In the genomic region with DNA sequence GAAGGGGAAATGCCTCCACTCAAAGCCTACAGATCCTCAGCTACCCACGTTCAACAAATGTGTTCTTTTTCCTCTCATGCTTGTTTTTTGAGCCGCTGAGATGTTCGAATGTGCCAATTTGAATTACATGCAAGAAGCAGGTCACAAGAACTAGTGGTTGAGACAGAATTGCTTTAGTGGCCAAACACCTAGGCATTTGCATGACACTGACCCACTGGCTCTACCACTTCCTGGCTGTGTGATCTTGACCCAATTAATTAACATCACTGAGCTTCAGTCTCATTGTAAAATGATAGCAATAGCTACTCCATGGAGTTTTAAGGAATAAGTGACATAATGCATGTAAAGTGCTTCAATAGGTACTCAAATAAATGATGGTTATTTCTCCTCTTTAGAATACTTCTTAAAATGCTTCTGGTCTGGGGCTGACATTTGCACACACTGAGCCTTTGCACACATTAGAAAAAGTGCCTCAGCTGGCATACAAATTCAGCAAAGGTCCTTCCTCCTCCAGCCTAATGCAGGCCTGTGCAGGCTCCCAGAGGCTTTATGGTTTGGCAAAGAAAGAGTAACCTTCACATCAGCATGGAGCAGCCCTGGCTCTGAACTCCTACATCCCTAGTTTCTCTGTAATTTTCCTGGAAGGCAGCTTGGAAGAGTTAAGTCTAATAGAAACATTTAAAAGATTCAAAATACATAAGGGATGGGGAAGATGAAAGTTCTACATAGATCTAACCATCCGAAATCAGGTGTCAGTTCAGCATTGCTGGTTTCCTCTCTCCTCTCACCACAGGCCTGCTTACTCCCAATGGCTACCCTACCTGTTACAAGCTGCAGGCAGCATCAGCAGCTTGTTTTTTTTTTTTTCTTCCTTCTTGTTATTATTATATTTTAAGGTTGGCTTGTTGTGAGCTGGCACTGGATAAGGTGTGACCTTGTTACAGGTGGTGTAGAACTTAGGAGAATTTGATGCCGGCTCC, we compare ENCODE assay signal across 14 cellular contexts.
DNase-seq lines count a peak whose midpoint lies in the region; ATAC-seq and TF ChIP-seq lines count a peak whose summit lies in the region.
"Had no signal": no experiment of that assay in that cellular context is flagged by ENCODE, and none has a peak within 500 bp of the region (broad histone marks: within the 10 kb centered on the region; RNA-seq: fewer than 3 reads in every experiment).

No MANE protein-coding gene starts in this region.

- no peaks in the 10 kb centered on the region for H3K9me3 Mint-ChIP-seq in activated CD4-positive, alpha-beta T cell treated with anti-CD3 and anti-CD28 coated beads, Interleukin-2, amount 10 ng/mL, durations not matched to agents 24 days and 14 days
- H3K9me3 Mint-ChIP-seq in activated T-helper 1 cell treated with anti-CD3 and anti-CD28 coated beads, Interleukin-12 subunit alpha, Interleukin-12 subunit beta, Interleukin-2, Interleukin-4 antibody, amounts not matched to agents 30 ng/mL and 10 ng/mL and 1 ng/mL, durations not matched to agents 14 hours and 24 hours and 36 hours = no peaks in the 10 kb centered on the region
- H3K9me3 Mint-ChIP-seq in progenitor cell of endocrine pancreas (ENCODE audit: low read depth) = no peaks in the 10 kb centered on the region

- peak overlapping the region; percentile 70 for H3K4me3 Mint-ChIP-seq in activated CD4-positive, alpha-beta T cell treated with anti-CD3 and anti-CD28 coated beads, Interleukin-2, amount 10 ng/mL, durations not matched to agents 24 days and 14 days
- no peak overlapping the region for H3K4me3 Mint-ChIP-seq in activated T-helper 1 cell treated with anti-CD3 and anti-CD28 coated beads, Interleukin-12 subunit alpha, Interleukin-12 subunit beta, Interleukin-2, Interleukin-4 antibody, amounts not matched to agents 30 ng/mL and 10 ng/mL and 1 ng/mL, durations not matched to agents 14 hours and 24 hours and 36 hours
- H3K4me3 Mint-ChIP-seq in progenitor cell of endocrine pancreas (ENCODE audit: low read depth) = peak overlapping the region; percentile 68

- no peak overlapping the region for H3K9ac ChIP-seq in iPS-15b (ENCODE audit: low read depth, low read length)

- intact Hi-C loops in activated CD4-positive, alpha-beta T cell treated with anti-CD3 and anti-CD28 coated beads, Interleukin-2, amount 10 ng/mL, durations not matched to agents 24 days and 14 days (cut with micrococcal nuclease) = loop anchor here (1.0 kb wide), 1 partner anchor 21 kb away; no protein-coding TSS in a partner anchor
- intact Hi-C loops in activated T-helper 1 cell treated with anti-CD3 and anti-CD28 coated beads, Interleukin-12 subunit alpha, Interleukin-12 subunit beta, Interleukin-2, Interleukin-4 antibody, amounts not matched to agents 30 ng/mL and 10 ng/mL and 1 ng/mL, durations not matched to agents 14 hours and 24 hours and 36 hours (cut with micrococcal nuclease) = loop anchor here (1.0 to 2.0 kb wide), 2 partner anchors 21 to 25 kb away; no protein-coding TSS in a partner anchor
- intact Hi-C loops in cardiac septum (cut with DNase I) = no loop called here

- H3K27me3 ChIP-seq in iPS-15b (ENCODE audit: control insufficient read depth, insufficient read depth, low read length) = peaks cover 8% of the 10 kb centered on the region
- H3K27me3 ChIP-seq: right lobe of liver had no signal

- H3K27ac Mint-ChIP-seq in activated CD4-positive, alpha-beta T cell treated with anti-CD3 and anti-CD28 coated beads, Interleukin-2, amount 10 ng/mL, durations not matched to agents 24 days and 14 days = no peak overlapping the region
- peak overlapping the region; percentile 35 for H3K27ac Mint-ChIP-seq in activated T-helper 1 cell treated with anti-CD3 and anti-CD28 coated beads, Interleukin-12 subunit alpha, Interleukin-12 subunit beta, Interleukin-2, Interleukin-4 antibody, amounts not matched to agents 30 ng/mL and 10 ng/mL and 1 ng/mL, durations not matched to agents 14 hours and 24 hours and 36 hours
- H3K27ac Mint-ChIP-seq in progenitor cell of endocrine pancreas = no peak overlapping the region

- peaks cover 19% of the 10 kb centered on the region for H3K4me1 Mint-ChIP-seq in activated CD4-positive, alpha-beta T cell treated with anti-CD3 and anti-CD28 coated beads, Interleukin-2, amount 10 ng/mL, durations not matched to agents 24 days and 14 days
- peaks cover 30% of the 10 kb centered on the region for H3K4me1 Mint-ChIP-seq in activated T-helper 1 cell treated with anti-CD3 and anti-CD28 coated beads, Interleukin-12 subunit alpha, Interleukin-12 subunit beta, Interleukin-2, Interleukin-4 antibody, amounts not matched to agents 30 ng/mL and 10 ng/mL and 1 ng/mL, durations not matched to agents 14 hours and 24 hours and 36 hours (ENCODE audit: low read depth)
- H3K4me1 Mint-ChIP-seq in progenitor cell of endocrine pancreas (ENCODE audit: low read depth) = peaks cover 7% of the 10 kb centered on the region

- TF ChIP-seq CTCF in progenitor cell of endocrine pancreas (IDR thresholded peaks at IDR 0.05; ENCODE audit: unreplicated experiment) = no peak

- H3K9me3 ChIP-seq in iPS-15b (ENCODE audit: control insufficient read depth, insufficient read depth, low read length) = no peaks in the 10 kb centered on the region
- H3K9me3 ChIP-seq: left lung, right lobe of liver, tibial artery had no signal

- H3K36me3 ChIP-seq in iPS-15b (ENCODE audit: control insufficient read depth, insufficient read depth, low read length) = no peaks in the 10 kb centered on the region
- H3K36me3 ChIP-seq: left lung, right lobe of liver, tibial artery had no signal

- H3K4me1 ChIP-seq in iPS-15b (ENCODE audit: control insufficient read depth, insufficient read depth, low read length) = peaks cover 13% of the 10 kb centered on the region
- H3K4me1 ChIP-seq: left lung had no signal

- DNase-seq in activated CD4-positive, alpha-beta T cell treated with anti-CD3 and anti-CD28 coated beads, Interleukin-2, amount 10 ng/mL, durations not matched to agents 24 days and 14 days = no peak
- DNase-seq in activated CD4-positive, alpha-beta T cell treated with anti-CD3 and anti-CD28 coated beads for 1 hour = no peak
- DNase-seq in activated T-helper 1 cell treated with anti-CD3 and anti-CD28 coated beads, Interleukin-12 subunit alpha, Interleukin-12 subunit beta, Interleukin-2, Interleukin-4 antibody, amounts not matched to agents 30 ng/mL and 10 ng/mL and 1 ng/mL, durations not matched to agents 14 hours and 24 hours and 36 hours (ENCODE audit: low spot score) = no peak
- DNase-seq in progenitor cell of endocrine pancreas (ENCODE audit: low spot score, unreplicated experiment) (no peak), cardiac septum (ENCODE audit: low spot score) (no peak)
- DNase-seq: GF-D8, NCI-H2081 treated with DMSO at 0.1 percent for 48 hours, tibial artery had no signal

- H3K27me3 Mint-ChIP-seq in activated CD4-positive, alpha-beta T cell treated with anti-CD3 and anti-CD28 coated beads, Interleukin-2, amount 10 ng/mL, durations not matched to agents 24 days and 14 days = peaks cover 34% of the 10 kb centered on the region
- H3K27me3 Mint-ChIP-seq in activated T-helper 1 cell treated with anti-CD3 and anti-CD28 coated beads, Interleukin-12 subunit alpha, Interleukin-12 subunit beta, Interleukin-2, Interleukin-4 antibody, amounts not matched to agents 30 ng/mL and 10 ng/mL and 1 ng/mL, durations not matched to agents 14 hours and 24 hours and 36 hours (ENCODE audit: insufficient read depth) = peaks cover 30% of the 10 kb centered on the region
- peaks cover 17% of the 10 kb centered on the region for H3K27me3 Mint-ChIP-seq in progenitor cell of endocrine pancreas

- H3K36me3 Mint-ChIP-seq in activated CD4-positive, alpha-beta T cell treated with anti-CD3 and anti-CD28 coated beads, Interleukin-2, amount 10 ng/mL, durations not matched to agents 24 days and 14 days (ENCODE audit: low read depth) = no peaks in the 10 kb centered on the region
- H3K36me3 Mint-ChIP-seq in activated T-helper 1 cell treated with anti-CD3 and anti-CD28 coated beads, Interleukin-12 subunit alpha, Interleukin-12 subunit beta, Interleukin-2, Interleukin-4 antibody, amounts not matched to agents 30 ng/mL and 10 ng/mL and 1 ng/mL, durations not matched to agents 14 hours and 24 hours and 36 hours (ENCODE audit: low read depth) = no peaks in the 10 kb centered on the region
- no peaks in the 10 kb centered on the region for H3K36me3 Mint-ChIP-seq in progenitor cell of endocrine pancreas (ENCODE audit: insufficient read depth)
- H3K36me3 Mint-ChIP-seq: naive B cell had no signal

- ATAC-seq in GM21367 (IDR thresholded peaks at IDR 0.05; ENCODE audit: unreplicated experiment) (no peak), HG03565 (IDR thresholded peaks at IDR 0.05; ENCODE audit: unreplicated experiment) (no peak)

- peak overlapping the region; percentile 45 for H3K4me3 ChIP-seq in iPS-15b (ENCODE audit: low read depth, low read length)
- H3K4me3 ChIP-seq: left lung, right lobe of liver, tibial artery had no signal
